20 cellular contexts compared by ENCODE assay signal in genomic region chr5:98604301-98604700, GRCh38.
DNase-seq lines count a peak whose midpoint lies in the region; ATAC-seq and TF ChIP-seq lines count a peak whose summit lies in the region.
"Had no signal": no experiment of that assay in that cellular context is flagged by ENCODE, and none has a peak within 500 bp of the region (broad histone marks: within the 10 kb centered on the region; RNA-seq: fewer than 3 reads in every experiment).

No MANE protein-coding gene starts in this region.

- H3K4me1 ChIP-seq in HUES48 (ENCODE audit: control insufficient read depth, insufficient read depth, low read length) (no peaks in the 10 kb centered on the region), ectodermal cell (ENCODE audit: control insufficient read depth, insufficient read depth, low read length) (peaks cover 9% of the 10 kb centered on the region), ascending aorta (no peaks in the 10 kb centered on the region)

- H3K4me3 ChIP-seq in HUES48 (ENCODE audit: low read depth, low read length): no peak overlapping the region
- H3K4me3 ChIP-seq in ectodermal cell (ENCODE audit: insufficient read depth, low read depth, low read length): no peak overlapping the region
- no peak overlapping the region for H3K4me3 ChIP-seq in ascending aorta
- H3K4me3 ChIP-seq: GM12878, K562 had no signal

- H3K36me3 Mint-ChIP-seq in nephron progenitor cell (ENCODE audit: low read depth): peaks cover 5% of the 10 kb centered on the region

- TF ChIP-seq CTCF in nephron progenitor cell (IDR thresholded peaks at IDR 0.05) (no peak), ascending aorta (IDR thresholded peaks at IDR 0.05) (no peak)

- H3K27ac ChIP-seq in HUES48 (ENCODE audit: low read depth, low read length) (peak overlapping the region; percentile 54), ectodermal cell (ENCODE audit: insufficient read depth, low read depth, low read length, poor library complexity, severe bottlenecking) (peak overlapping the region; percentile 40), ascending aorta (no peak overlapping the region)

- ATAC-seq in GM21447 (IDR thresholded peaks at IDR 0.05; ENCODE audit: unreplicated experiment) (no peak), HG02973 (IDR thresholded peaks at IDR 0.05; ENCODE audit: unreplicated experiment) (no peak)
- ATAC-seq: GM12878, HepG2, K562, Panc1 had no signal

- intact Hi-C loops in ascending aorta (cut with DNase I): no loop called here

- H3K9ac ChIP-seq in HUES48 (ENCODE audit: low read depth, low read length): no peak overlapping the region

- WGBS in ectodermal cell, 2 experiments: 67 to 72% methylated on average over 1 of the region's 1 CpG

- peak; percentile 47 for DNase-seq in EH (ENCODE audit: low read depth)
- no peak for DNase-seq in nephron progenitor cell
- DNase-seq in retina: no peak
- DNase-seq in ascending aorta (ENCODE audit: low spot score in 2 of 2): no peak
- DNase-seq: DMS79, NCI-H1436 treated with DMSO at 0.1 percent for 48 hours, NCI-H1930, NCI-H226, NCI-H510A treated with DMSO at 0.1 percent for 48 hours, NCI-H774, SIG-M5 had no signal

- no peaks in the 10 kb centered on the region for H3K27me3 Mint-ChIP-seq in nephron progenitor cell (ENCODE audit: low read depth, poor library complexity)
- H3K27me3 Mint-ChIP-seq: B cell had no signal

- H3K9me3 ChIP-seq in HUES48 (ENCODE audit: control insufficient read depth, insufficient read depth, low read length) (no peaks in the 10 kb centered on the region), ectodermal cell (ENCODE audit: control insufficient read depth, low read length) (no peaks in the 10 kb centered on the region), ascending aorta (no peaks in the 10 kb centered on the region)

- H3K9me3 Mint-ChIP-seq in nephron progenitor cell: peaks cover 21% of the 10 kb centered on the region

- no peak overlapping the region for H3K4me3 Mint-ChIP-seq in nephron progenitor cell
- H3K4me3 Mint-ChIP-seq: B cell had no signal

- peak overlapping the region; percentile 87 for H3K27ac Mint-ChIP-seq in nephron progenitor cell
- H3K27ac Mint-ChIP-seq: B cell had no signal

- H3K27me3 ChIP-seq in HUES48 (ENCODE audit: control insufficient read depth, insufficient read depth, low read length) (no peaks in the 10 kb centered on the region), ectodermal cell (ENCODE audit: control insufficient read depth, insufficient read depth, low read length, poor library complexity, severe bottlenecking) (no peaks in the 10 kb centered on the region), ascending aorta (no peaks in the 10 kb centered on the region)

- H3K4me1 Mint-ChIP-seq in nephron progenitor cell: peaks cover 22% of the 10 kb centered on the region
- H3K4me1 Mint-ChIP-seq: B cell had no signal

- H3K36me3 ChIP-seq in HUES48 (ENCODE audit: control insufficient read depth, insufficient read depth, low read length) (no peaks in the 10 kb centered on the region), ectodermal cell (ENCODE audit: control insufficient read depth, insufficient read depth, low read length) (no peaks in the 10 kb centered on the region), ascending aorta (no peaks in the 10 kb centered on the region)

Comparison
In these comparisons a context has a peak if more than half of its experiments do, and no peak if none do; other contexts are left out.
1. H3K27ac ChIP-seq: peak in HUES48 (single experiment) and ectodermal cell (single experiment); none in ascending aorta (0 of 2).